12 cellular contexts compared by ENCODE assay signal in genomic region chr17:76445697-76446448, GRCh38. TPM values are rescaled to one million over a fixed set of nuclear protein-coding genes. Genes with fewer than 3 reads are reported as not detected.
A peak's percentile ranks its signal among the peaks of the same experiment; 100 is the strongest.
DNase-seq lines count a peak whose midpoint lies in the region; ATAC-seq and TF ChIP-seq lines count a peak whose summit lies in the region.
"Had no signal": no experiment of that assay in that cellular context is flagged by ENCODE, and none has a peak within 500 bp of the region (broad histone marks: within the 10 kb centered on the region; RNA-seq: fewer than 3 reads in every experiment).

No MANE protein-coding gene starts in this region.

- no peaks in the 10 kb centered on the region for H3K9me3 Mint-ChIP-seq in natural killer cell treated with Interleukin-12 subunit alpha and Interleukin-12 subunit beta and Interleukin-15 and Interleukin-18, amount 100 ng/mL, for 72 hours
- H3K9me3 Mint-ChIP-seq in natural killer cell, result no peaks in the 10 kb centered on the region

- ATAC-seq in natural killer cell treated with Interleukin-12 subunit alpha and Interleukin-12 subunit beta and Interleukin-15 and Interleukin-18, amount 100 ng/mL, for 72 hours, result no peak
- no peak for ATAC-seq in natural killer cell
- ATAC-seq in right cardiac atrium, result peak; percentile 14 to 46
- ATAC-seq in HG03354 (IDR thresholded peaks at IDR 0.05; ENCODE audit: poor library complexity, severe bottlenecking, unreplicated experiment), result no peak

- H3K27me3 ChIP-seq in adrenal gland (no peaks in the 10 kb centered on the region), right cardiac atrium (ENCODE audit: control insufficient read depth, insufficient read depth) (no peaks in the 10 kb centered on the region), thyroid gland (no peaks in the 10 kb centered on the region)
- H3K27me3 ChIP-seq: uterus had no signal

- H3K36me3 Mint-ChIP-seq in natural killer cell treated with Interleukin-12 subunit alpha and Interleukin-12 subunit beta and Interleukin-15 and Interleukin-18, amount 100 ng/mL, for 72 hours, result no peaks in the 10 kb centered on the region
- H3K36me3 Mint-ChIP-seq in natural killer cell, result no peaks in the 10 kb centered on the region

- H3K4me3 ChIP-seq in adrenal gland (no peak overlapping the region), right cardiac atrium (ENCODE audit: low read length) (no peak overlapping the region), thyroid gland (replicated peaks in 1 of 3) (no peak overlapping the region), lower leg skin (ENCODE audit: low read depth, poor library complexity, severe bottlenecking) (no peak overlapping the region)
- H3K4me3 ChIP-seq: uterus had no signal

- H3K9me3 ChIP-seq in adrenal gland (replicated peaks in 1 of 3) (no peaks in the 10 kb centered on the region), right cardiac atrium (ENCODE audit: control insufficient read depth, low read length) (no peaks in the 10 kb centered on the region), thyroid gland (no peaks in the 10 kb centered on the region)
- H3K9me3 ChIP-seq: uterus had no signal

- DNase-seq in natural killer cell treated with Interleukin-12 subunit alpha and Interleukin-12 subunit beta and Interleukin-15 and Interleukin-18, amount 100 ng/mL, for 72 hours (ENCODE audit: low spot score), result no peak
- DNase-seq in natural killer cell, result no peak
- DNase-seq in adrenal gland, result peak in 1 of 7 donors; percentile 30
- DNase-seq in right cardiac atrium, result no peak
- peak; percentile 77 to 78 for DNase-seq in thyroid gland
- no peak for DNase-seq in lower leg skin (ENCODE audit: low spot score in 2 of 2)
- DNase-seq in NCI-H1694 treated with DMSO at 0.1 percent for 48 hours (lab: John Stamatoyannopoulos, UW), result no peak
- DNase-seq: activated CD4-positive, alpha-beta T cell treated with anti-CD3 and anti-CD28 coated beads for 48 hours; activated naive CD4-positive, alpha-beta T cell treated with anti-CD3 and anti-CD28 coated beads, Interleukin-2, amount 50 U/mL, for 16 hours; effector memory CD4-positive, alpha-beta T cell; uterus had no signal

- intact Hi-C loops in natural killer cell (cut with micrococcal nuclease) (no loop called here), adrenal gland (cut with DNase I) (no loop called here), right cardiac atrium (cut with DNase I) (loop anchor here in 1 of 4 donors (5.0 kb wide), 1 partner anchor 39 kb away; no protein-coding TSS in a partner anchor), thyroid gland (cut with DNase I) (loop anchor here (5.0 kb wide), 1 partner anchor 34 kb away; no protein-coding TSS in a partner anchor), lower leg skin (cut with DNase I; ENCODE audit: low total_unique reads) (no loop called here)

- H3K4me1 Mint-ChIP-seq in natural killer cell treated with Interleukin-12 subunit alpha and Interleukin-12 subunit beta and Interleukin-15 and Interleukin-18, amount 100 ng/mL, for 72 hours (ENCODE audit: low read depth in 2 of 2), result peaks cover 75 to 87% of the 10 kb centered on the region in 2 donors
- H3K4me1 Mint-ChIP-seq in natural killer cell, result peaks cover 63 to 67% of the 10 kb centered on the region in 2 donors

- H3K27me3 Mint-ChIP-seq in natural killer cell treated with Interleukin-12 subunit alpha and Interleukin-12 subunit beta and Interleukin-15 and Interleukin-18, amount 100 ng/mL, for 72 hours, result no peaks in the 10 kb centered on the region
- no peaks in the 10 kb centered on the region for H3K27me3 Mint-ChIP-seq in natural killer cell (ENCODE audit: low read depth in 2 of 2)

- WGBS in adrenal gland, 4 donors, result 60 to 67% (median 64%) methylated on average over 10 of the region's 10 CpGs
- 55% methylated on average over 10 of the region's 10 CpGs for WGBS in right cardiac atrium
- 33 to 45% methylated on average over 10 of the region's 10 CpGs for WGBS in thyroid gland, 2 donors
- WGBS in lower leg skin, 2 donors, result 68 to 79% methylated on average over 10 of the region's 10 CpGs

- H3K36me3 ChIP-seq in adrenal gland (replicated peaks in 1 of 2) (no peaks in the 10 kb centered on the region), thyroid gland (no peaks in the 10 kb centered on the region)
- H3K36me3 ChIP-seq: uterus had no signal

- H3K4me3 Mint-ChIP-seq in natural killer cell treated with Interleukin-12 subunit alpha and Interleukin-12 subunit beta and Interleukin-15 and Interleukin-18, amount 100 ng/mL, for 72 hours, result peak overlapping the region; percentile 41
- H3K4me3 Mint-ChIP-seq in natural killer cell, result no peak overlapping the region

- H3K4me1 ChIP-seq in adrenal gland (replicated peaks in 1 of 2) (peaks cover 0 to 40% of the 10 kb centered on the region in 2 donors), right cardiac atrium (ENCODE audit: control insufficient read depth, insufficient read depth, low read length) (peaks cover 8% of the 10 kb centered on the region), thyroid gland (peaks cover 38 to 48% of the 10 kb centered on the region in 2 donors)
- H3K4me1 ChIP-seq: uterus had no signal

- TF ChIP-seq CTCF in natural killer cell (IDR thresholded peaks at IDR 0.05) (no peak), adrenal gland (IDR thresholded peaks at IDR 0.05) (no peak), thyroid gland (IDR thresholded peaks at IDR 0.05) (no peak), lower leg skin (IDR thresholded peaks at IDR 0.05) (no peak)

- H3K27ac ChIP-seq in adrenal gland, result peak overlapping the region in 3 of 5 donors; percentile 49 to 58 (median 51)
- peak overlapping the region; percentile 87 for H3K27ac ChIP-seq in right cardiac atrium (ENCODE audit: low read length)
- peak overlapping the region; percentile 21 to 56 (median 44) for H3K27ac ChIP-seq in thyroid gland
- H3K27ac ChIP-seq: uterus had no signal

- peak overlapping the region in 1 of 2 donors; percentile 55 for H3K27ac Mint-ChIP-seq in natural killer cell treated with Interleukin-12 subunit alpha and Interleukin-12 subunit beta and Interleukin-15 and Interleukin-18, amount 100 ng/mL, for 72 hours
- H3K27ac Mint-ChIP-seq in natural killer cell, result no peak overlapping the region

- no peak for TF ChIP-seq POLR2A in adrenal gland (IDR thresholded peaks at IDR 0.05)
- TF ChIP-seq POLR2A in thyroid gland (IDR thresholded peaks at IDR 0.05), result no peak
- no peak for TF ChIP-seq POLR2A in lower leg skin (IDR thresholded peaks at IDR 0.05)

RNA-seq across cellular contexts. Expression of gene UBE2O, which starts 7.1 kb away (rescaled TPM):
- total RNA-seq in natural killer cell treated with Interleukin-12 subunit alpha and Interleukin-12 subunit beta and Interleukin-15 and Interleukin-18, amount 100 ng/mL, for 72 hours, result 10 to 100 TPM; 46.7 to 66.9 TPM
- total RNA-seq in natural killer cell (10 to 100 TPM; 34.9 to 40.2 (median 37.7) TPM), adrenal gland (10 to 100 TPM; 11.4 to 21.8 (median 17.9) TPM), right cardiac atrium (10 to 100 TPM; 24.2 to 37.3 (median 34.1) TPM), thyroid gland (10 to 100 TPM; 26.3 to 47.9 (median 37.3) TPM), lower leg skin (10 to 100 TPM; 20.3 to 52.0 (median 26.0) TPM)
- polyA plus RNA-seq in adrenal gland (10 to 100 TPM in 2 of 3 donors, 1 to 10 TPM in 1; 9.8 to 21.3 (median 12.4) TPM), right cardiac atrium (23.0 TPM)

RNA-seq across cellular contexts. Expression of gene AANAT, which starts 21.5 kb away (rescaled TPM):
- under 1 TPM in 1 of 2 donors, not detected in 1; 0.78 TPM for total RNA-seq in natural killer cell treated with Interleukin-12 subunit alpha and Interleukin-12 subunit beta and Interleukin-15 and Interleukin-18, amount 100 ng/mL, for 72 hours
- total RNA-seq in natural killer cell, result under 1 TPM in 2 of 3 donors, not detected in 1; 0.28 to 0.50 TPM
- not detected for total RNA-seq in adrenal gland
- under 1 TPM in 2 of 3 donors, not detected in 1; 0.30 to 0.40 TPM for polyA plus RNA-seq in adrenal gland
- not detected for total RNA-seq in right cardiac atrium
- not detected for polyA plus RNA-seq in right cardiac atrium
- under 1 TPM in 1 of 4 donors, not detected in 3; 0.81 TPM for total RNA-seq in thyroid gland
- total RNA-seq in lower leg skin, result not detected
- total RNA-seq: uterus had no signal

RNA-seq across cellular contexts. Expression of gene RHBDF2, which starts 55.4 kb away (rescaled TPM):
- 100 to 1,000 TPM; 156 to 234 TPM for total RNA-seq in natural killer cell treated with Interleukin-12 subunit alpha and Interleukin-12 subunit beta and Interleukin-15 and Interleukin-18, amount 100 ng/mL, for 72 hours
- total RNA-seq in natural killer cell (100 to 1,000 TPM; 194 to 233 (median 202) TPM), adrenal gland (100 to 1,000 TPM in 1 of 8 donors, 10 to 100 TPM in 7; 12.3 to 156 (median 43.8) TPM), right cardiac atrium (10 to 100 TPM; 10.2 to 16.4 (median 12.8) TPM), thyroid gland (10 to 100 TPM; 16.4 to 31.1 (median 22.1) TPM), lower leg skin (10 to 100 TPM; 53.7 to 76.1 (median 62.6) TPM)
- polyA plus RNA-seq in adrenal gland (10 to 100 TPM in 2 of 3 donors, 1 to 10 TPM in 1; 4.9 to 39.3 (median 19.1) TPM), right cardiac atrium (11.2 TPM)

Comparison
In these comparisons a context has a peak if more than half of its experiments do, and no peak if none do; other contexts are left out.
1. ATAC-seq: peak in right cardiac atrium (2 of 2); none in natural killer cell treated with Interleukin-12 subunit alpha and Interleukin-12 subunit beta and Interleukin-15 and Interleukin-18, amount 100 ng/mL, for 72 hours (0 of 2), natural killer cell (0 of 3) and HG03354 (single experiment).
2. DNase-seq: peak in thyroid gland (2 of 2); none in natural killer cell treated with Interleukin-12 subunit alpha and Interleukin-12 subunit beta and Interleukin-15 and Interleukin-18, amount 100 ng/mL, for 72 hours (single experiment), natural killer cell (single experiment), right cardiac atrium (0 of 3), lower leg skin (0 of 2) and NCI-H1694 treated with DMSO at 0.1 percent for 48 hours (single experiment).
3. Peak in every context shown above with its lines, with median percentiles within 50 percentile points of each other: H3K27ac ChIP-seq.